ENCODE assay signal across 26 cellular contexts in the genomic region with DNA sequence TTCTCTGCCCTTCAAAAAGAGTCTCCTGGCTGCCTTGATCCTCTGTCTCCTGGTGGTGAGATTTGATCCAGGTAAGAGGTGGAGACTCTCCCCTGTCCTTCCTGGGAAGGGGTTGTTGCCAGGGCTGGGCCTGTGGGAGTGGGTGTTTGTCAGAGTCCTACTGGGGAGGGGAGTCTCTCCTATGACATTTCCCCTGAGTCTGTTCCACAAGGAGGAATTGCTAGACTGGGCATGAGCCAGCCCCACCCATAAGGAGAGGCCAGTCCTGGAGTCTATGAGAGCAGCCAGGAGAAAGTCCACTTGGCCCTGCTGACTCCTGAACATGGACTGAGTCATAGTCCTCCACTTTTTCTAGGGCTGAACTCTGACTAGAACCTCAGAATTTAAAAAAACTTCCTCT. TPM values are rescaled to one million over a fixed set of nuclear protein-coding genes. Genes with fewer than 3 reads are reported as not detected.
DNase-seq lines count a peak whose midpoint lies in the region; ATAC-seq, FAIRE-seq and TF ChIP-seq lines count a peak whose summit lies in the region.
"Had no signal": no experiment of that assay in that cellular context is flagged by ENCODE, and none has a peak within 500 bp of the region (broad histone marks: within the 10 kb centered on the region; RNA-seq: fewer than 3 reads in every experiment).

No MANE protein-coding gene starts in this region.

- no TSS peak for BruUV-seq in HepG2 (replicated peaks; lab: Mats Ljungman, UMichigan)

- CTCF ChIA-PET in HepG2 (lab: Yijun Ruan, JAX; ENCODE audit: low intra/inter-chr PET ratio, low total read pairs), result no interaction called here

- no peak for TF ChIP-seq POLR2A in HepG2 (IDR thresholded peaks at IDR 0.05; ENCODE audit: insufficient read depth in 1 of 2, low read depth in 2 of 2, low read length in 2 of 2)

- H3K9me3 ChIP-seq in liver (ENCODE audit: control insufficient read depth in 4 of 4, low read length in 3 of 4), result no peaks in the 10 kb centered on the region
- H3K9me3 ChIP-seq in HepG2 (ENCODE audit: low read length), result no peaks in the 10 kb centered on the region
- H3K9me3 ChIP-seq in duodenal mucosa (ENCODE audit: control insufficient read depth in 1 of 2, low read length in 2 of 2), result no peaks in the 10 kb centered on the region
- no peaks in the 10 kb centered on the region for H3K9me3 ChIP-seq in left lung
- no peaks in the 10 kb centered on the region for H3K9me3 ChIP-seq in upper lobe of right lung
- H3K9me3 ChIP-seq: psoas muscle, spleen had no signal

- TF ChIP-seq RAD21 in liver (IDR thresholded peaks at IDR 0.05) (no peak), HepG2 (CRISPR knock-in tag; IDR thresholded peaks at IDR 0.05) (no peak)

- H3K9ac ChIP-seq in liver (ENCODE audit: low read depth in 1 of 2, low read length in 2 of 2) (no peak overlapping the region), HepG2 (ENCODE audit: insufficient read depth, low read depth, low read length) (no peak overlapping the region), duodenal mucosa (ENCODE audit: low read depth in 1 of 2, low read length in 2 of 2) (peak overlapping the region; percentile 56 to 57)

- POLR2A ChIA-PET in HepG2 (lab: Yijun Ruan, JAX), result no interaction called here

- TF ChIP-seq EP300 in HepG2 (IDR thresholded peaks at IDR 0.05; ENCODE audit: low read depth in 2 of 2, low read length in 2 of 2) (no peak), HepG2 (CRISPR knock-in tag; IDR thresholded peaks at IDR 0.05; ENCODE audit: borderline replicate concordance) (no peak)

- no peak overlapping the region for H3K27ac Mint-ChIP-seq in nephron progenitor cell
- H3K27ac Mint-ChIP-seq: dendritic cell treated with granulocyte-macrophage colony-stimulating factor and Interleukin-4, amounts not matched to agents 40 ng/mL and 50 ng/mL, for 4 days; natural killer cell; T-helper 17 cell had no signal

- H4K20me1 ChIP-seq in HepG2 (ENCODE audit: insufficient read depth, low read length), result no peaks in the 10 kb centered on the region

- intact Hi-C loops in HepG2 (cut with micrococcal nuclease; ENCODE audit: unreplicated experiment) (no loop called here), left lung (cut with DNase I) (no loop called here), upper lobe of right lung (cut with DNase I) (no loop called here)

- no peak overlapping the region for H3K4me3 Mint-ChIP-seq in nephron progenitor cell
- H3K4me3 Mint-ChIP-seq: dendritic cell treated with granulocyte-macrophage colony-stimulating factor and Interleukin-4, amounts not matched to agents 40 ng/mL and 50 ng/mL, for 4 days; natural killer cell; T-helper 17 cell had no signal

- H3K4me3 ChIP-seq in liver (ENCODE audit: low read depth in 1 of 3, low read length in 3 of 3) (no peak overlapping the region), HepG2 (replicated peaks in 1 of 3; ENCODE audit: insufficient read depth in 1 of 3, low read depth in 2 of 3, low read length in 3 of 3) (no peak overlapping the region), duodenal mucosa (ENCODE audit: low read depth in 1 of 2, low read length in 2 of 2) (peak overlapping the region in 1 of 2 donors; percentile 12), left lung (no peak overlapping the region), upper lobe of right lung (no peak overlapping the region)
- H3K4me3 ChIP-seq: lung, psoas muscle, spleen had no signal

- H3K4me2 ChIP-seq in HepG2 (ENCODE audit: low read depth, low read length), result no peak overlapping the region

- H3K79me2 ChIP-seq in HepG2 (ENCODE audit: insufficient read depth, low read length), result peaks cover 6% of the 10 kb centered on the region

- no peak overlapping the region for H2AFZ ChIP-seq in HepG2 (ENCODE audit: low read length)

- in situ Hi-C loops in HepG2 (cut with HindIII; ENCODE audit: extremely low pct_ligation_motif_present, low pct_unique_long_range_greater_than_20kb), result no loop called here

- H3K27me3 ChIP-seq in liver (ENCODE audit: control insufficient read depth in 4 of 4, insufficient read depth in 4 of 4, low read length in 3 of 4) (no peaks in the 10 kb centered on the region), HepG2 (ENCODE audit: control insufficient read depth in 1 of 2, insufficient read depth in 2 of 2, low read length in 2 of 2) (no peaks in the 10 kb centered on the region), duodenal mucosa (ENCODE audit: control insufficient read depth in 1 of 2, insufficient read depth in 2 of 2, low read length in 2 of 2) (no peaks in the 10 kb centered on the region), left lung (no peaks in the 10 kb centered on the region), upper lobe of right lung (no peaks in the 10 kb centered on the region)
- H3K27me3 ChIP-seq: brain microvascular endothelial cell, spleen had no signal

- ATAC-seq in HepG2 (no peak; the same call in 2 of the 3 replicates), left lung (peak; percentile 90), upper lobe of right lung (peak; percentile 41)
- ATAC-seq: natural killer cell, psoas muscle, T-helper 17 cell had no signal

- H3K27me3 Mint-ChIP-seq in nephron progenitor cell (ENCODE audit: low read depth, poor library complexity), result no peaks in the 10 kb centered on the region
- H3K27me3 Mint-ChIP-seq: dendritic cell treated with granulocyte-macrophage colony-stimulating factor and Interleukin-4, amounts not matched to agents 40 ng/mL and 50 ng/mL, for 4 days; T-helper 17 cell had no signal

- peaks cover 24% of the 10 kb centered on the region for H3K4me1 Mint-ChIP-seq in nephron progenitor cell

- H3K36me3 ChIP-seq in liver (ENCODE audit: control insufficient read depth in 4 of 4, insufficient read depth in 3 of 4, low read depth in 1 of 4, low read length in 3 of 4) (peaks cover 8 to 51% (median 28%) of the 10 kb centered on the region in 4 donors), HepG2 (replicated peaks in 1 of 2; ENCODE audit: control insufficient read depth in 1 of 2, insufficient read depth in 2 of 2, low read length in 2 of 2) (peaks cover 27 to 66% of the 10 kb centered on the region in 2 experiments), duodenal mucosa (ENCODE audit: control insufficient read depth in 1 of 2, insufficient read depth in 2 of 2, low read length in 2 of 2) (peaks cover 38 to 81% of the 10 kb centered on the region in 2 donors), left lung (peaks cover 4 to 99% of the 10 kb centered on the region in 2 donors), upper lobe of right lung (peaks cover 83% of the 10 kb centered on the region)

- H3K27ac ChIP-seq in liver (ENCODE audit: low read depth in 1 of 2, low read length in 2 of 2) (peak overlapping the region; percentile 0 to 71), HepG2 (ENCODE audit: extremely low read length, insufficient read depth, low read length) (no peak overlapping the region), duodenal mucosa (ENCODE audit: low read depth, low read length) (peak overlapping the region; percentile 87), left lung (no peak overlapping the region), upper lobe of right lung (no peak overlapping the region)
- H3K27ac ChIP-seq: brain microvascular endothelial cell, psoas muscle, spleen had no signal

- H3K4me1 ChIP-seq in liver (ENCODE audit: control insufficient read depth in 4 of 4, insufficient read depth in 4 of 4, low read length in 3 of 4), result peaks cover 0 to 12% (median 5%) of the 10 kb centered on the region in 4 donors
- peaks cover 24% of the 10 kb centered on the region for H3K4me1 ChIP-seq in HepG2 (ENCODE audit: insufficient read depth, low read length)
- peaks cover 30 to 34% of the 10 kb centered on the region in 2 donors for H3K4me1 ChIP-seq in duodenal mucosa (ENCODE audit: control insufficient read depth in 1 of 2, insufficient read depth in 2 of 2, low read length in 2 of 2)
- no peaks in the 10 kb centered on the region for H3K4me1 ChIP-seq in left lung
- H3K4me1 ChIP-seq in upper lobe of right lung, result no peaks in the 10 kb centered on the region

- peaks cover 78% of the 10 kb centered on the region for H3K36me3 Mint-ChIP-seq in nephron progenitor cell (ENCODE audit: low read depth)

- TF ChIP-seq CTCF in liver (IDR thresholded peaks at IDR 0.05; ENCODE audit: low read depth, low read length, missing input control) (no peak), HepG2 (CRISPR knock-in tag; IDR thresholded peaks at IDR 0.05) (no peak), left lung (IDR thresholded peaks at IDR 0.05) (no peak), upper lobe of right lung (IDR thresholded peaks at IDR 0.05) (no peak), nephron progenitor cell (IDR thresholded peaks at IDR 0.05) (no peak)

- DNase-seq in HepG2 (ENCODE audit: low spot score), result no peak
- no peak for DNase-seq in left lung
- DNase-seq in upper lobe of right lung, result no peak
- DNase-seq in NCI-H146 treated with DMSO at 0.1 percent for 48 hours (lab: John Stamatoyannopoulos, UW; ENCODE audit: unreplicated experiment), result no peak
- DNase-seq in hippocampal formation (lab: John Stamatoyannopoulos, UW), result no peak
- no peak for DNase-seq in nephron progenitor cell
- DNase-seq: ACHN; activated CD4-positive, CD25-positive, alpha-beta regulatory T cell; brain microvascular endothelial cell; GF-D8; glutamatergic neuron; MM.1S; natural killer cell; NCI-H1436 treated with DMSO at 0.1 percent for 48 hours; NCI-H2171 treated with DMSO at 0.1 percent for 48 hours; NCI-H774; OCI-M1; psoas muscle; spleen; substantia nigra; T-helper 17 cell had no signal

- H3K9me3 Mint-ChIP-seq in nephron progenitor cell, result no peaks in the 10 kb centered on the region
- H3K9me3 Mint-ChIP-seq: dendritic cell treated with granulocyte-macrophage colony-stimulating factor and Interleukin-4, amounts not matched to agents 40 ng/mL and 50 ng/mL, for 4 days had no signal

- no peak for FAIRE-seq in HepG2 (lab: Jason Lieb, UNC)
- FAIRE-seq: GM12891 had no signal

RNA-seq across cellular contexts. Expression of gene PEX26, which starts 7.4 kb away (rescaled TPM):
- total RNA-seq in liver (10 to 100 TPM; 13.3 to 20.6 TPM), HepG2 (2016; rRNA removed; fragmentation: Illumina TruSeq; extraction: Trizol) (25.1 and 30.6 TPM in 2 replicates), left lung (10 to 100 TPM; 35.8 to 39.4 TPM), upper lobe of right lung (35.5 TPM)
- polyA plus RNA-seq in liver (10 to 100 TPM in 1 of 2 donors, 1 to 10 TPM in 1; 3.5 to 21.0 TPM), HepG2 (2011; rRNA removed) (10.6 and 15.4 TPM in 2 replicates)
- 3.6 and 6.1 TPM in 2 replicates for total RNA-seq in HepG2 (2016; cell fraction: cytosol; rRNA removed; fragmentation: Illumina TruSeq; extraction: Trizol; ENCODE audit: low read depth)
- 26.6 and 27.5 TPM in 2 replicates for total RNA-seq in HepG2 (2016; cell fraction: insoluble cytoplasmic fraction; rRNA removed; fragmentation: Illumina TruSeq; extraction: Trizol)
- total RNA-seq in HepG2 (2016; cell fraction: membrane; rRNA removed; fragmentation: Illumina TruSeq; extraction: Trizol), result 23.5 and 27.1 TPM in 2 replicates
- 13.8 and 17.8 TPM in 2 replicates for total RNA-seq in HepG2 (2016; cell fraction: nucleus; rRNA removed; fragmentation: Illumina TruSeq; extraction: Trizol)
- polyA plus RNA-seq in HepG2 (2011; cell fraction: cytosol; rRNA removed), result 12.4 and 12.5 TPM in 2 replicates
- 13.5 and 14.8 TPM in 2 replicates for polyA plus RNA-seq in HepG2 (2011; cell fraction: nucleus; rRNA removed)
- polyA plus RNA-seq in HepG2 (2012), result 13.4 and 14.4 TPM in 2 replicates
- polyA plus RNA-seq in HepG2 (2016; cell fraction: cytosol; fragmentation: Illumina TruSeq; extraction: Trizol; ENCODE audit: low read depth), result 4.6 and 6.3 TPM in 2 replicates
- polyA plus RNA-seq in HepG2 (2016; cell fraction: insoluble cytoplasmic fraction; fragmentation: Illumina TruSeq; extraction: Trizol; ENCODE audit: low read depth), result 25.9 and 26.3 TPM in 2 replicates
- 15.8 and 17.3 TPM in 2 replicates for polyA plus RNA-seq in HepG2 (2016; cell fraction: membrane; fragmentation: Illumina TruSeq; extraction: Trizol; ENCODE audit: low read depth)
- polyA plus RNA-seq in HepG2 (2016; cell fraction: nucleus; fragmentation: Illumina TruSeq; extraction: Trizol; ENCODE audit: insufficient read depth, low read depth), result 17.9 and 18.6 TPM in 2 replicates
- polyA minus RNA-seq in HepG2 (2011; rRNA and poly(A)+ RNA removed; ENCODE audit: low replicate concordance), result 35.9 and 42.8 TPM in 2 replicates
- 9.6 and 11.4 TPM in 2 replicates for polyA minus RNA-seq in HepG2 (2011; cell fraction: cytosol; rRNA and poly(A)+ RNA removed)
- 11.6 and 14.2 TPM in 2 replicates for polyA minus RNA-seq in HepG2 (2011; cell fraction: nucleus; rRNA and poly(A)+ RNA removed)

RNA-seq across cellular contexts. Expression of gene TUBA8, which starts 25.4 kb away (rescaled TPM):
- total RNA-seq in liver (1 to 10 TPM in 1 of 2 donors, under 1 TPM in 1; 0.84 to 3.1 TPM), HepG2 (2016; rRNA removed; fragmentation: Illumina TruSeq; extraction: Trizol) (0.17 and 0.35 TPM in 2 replicates), left lung (under 1 TPM; 0.79 to 0.87 TPM), upper lobe of right lung (1.7 TPM)
- polyA plus RNA-seq in liver (1 to 10 TPM in 1 of 2 donors, under 1 TPM in 1; 0.82 to 2.9 TPM), HepG2 (2011; rRNA removed) (0.69 and 0.80 TPM in 2 replicates)
- total RNA-seq in HepG2 (2016; cell fraction: cytosol; rRNA removed; fragmentation: Illumina TruSeq; extraction: Trizol; ENCODE audit: low read depth), result 0.62 and 0.91 TPM in 2 replicates
- 0.09 and 0.39 TPM in 2 replicates for total RNA-seq in HepG2 (2016; cell fraction: insoluble cytoplasmic fraction; rRNA removed; fragmentation: Illumina TruSeq; extraction: Trizol)
- total RNA-seq in HepG2 (2016; cell fraction: membrane; rRNA removed; fragmentation: Illumina TruSeq; extraction: Trizol), result 0.62 and 0.79 TPM in 2 replicates
- total RNA-seq in HepG2 (2016; cell fraction: nucleus; rRNA removed; fragmentation: Illumina TruSeq; extraction: Trizol), result 0.34 and 0.53 TPM in 2 replicates
- 0.56 and 0.67 TPM in 2 replicates for polyA plus RNA-seq in HepG2 (2011; cell fraction: cytosol; rRNA removed)
- polyA plus RNA-seq in HepG2 (2011; cell fraction: nucleus; rRNA removed), result 1.7 and 1.8 TPM in 2 replicates
- polyA plus RNA-seq in HepG2 (2012), result 0.86 and 1.1 TPM in 2 replicates
- 0.73 and 0.76 TPM in 2 replicates for polyA plus RNA-seq in HepG2 (2016; cell fraction: cytosol; fragmentation: Illumina TruSeq; extraction: Trizol; ENCODE audit: low read depth)
- polyA plus RNA-seq in HepG2 (2016; cell fraction: insoluble cytoplasmic fraction; fragmentation: Illumina TruSeq; extraction: Trizol; ENCODE audit: low read depth), result 0.26 and 0.31 TPM in 2 replicates
- 0.96 and 1.0 TPM in 2 replicates for polyA plus RNA-seq in HepG2 (2016; cell fraction: membrane; fragmentation: Illumina TruSeq; extraction: Trizol; ENCODE audit: low read depth)
- polyA plus RNA-seq in HepG2 (2016; cell fraction: nucleus; fragmentation: Illumina TruSeq; extraction: Trizol; ENCODE audit: insufficient read depth, low read depth), result 0.85 and 1.3 TPM in 2 replicates
- polyA minus RNA-seq in HepG2 (2011; rRNA and poly(A)+ RNA removed; ENCODE audit: low replicate concordance), result 0.52 and 4.5 TPM in 2 replicates
- not detected in 2 replicates for polyA minus RNA-seq in HepG2 (2011; cell fraction: cytosol; rRNA and poly(A)+ RNA removed)
- polyA minus RNA-seq in HepG2 (2011; cell fraction: nucleus; rRNA and poly(A)+ RNA removed), result 0.50 and 0.90 TPM in 2 replicates

Comparison
In these comparisons a context has a peak if more than half of its experiments do, and no peak if none do; other contexts are left out.
1. H3K27ac ChIP-seq: peak in liver (2 of 2) and duodenal mucosa (single experiment); none in HepG2 (single experiment), left lung (0 of 2) and upper lobe of right lung (single experiment).
2. H3K9ac ChIP-seq: peak in duodenal mucosa (2 of 2); none in liver (0 of 2) and HepG2 (single experiment).